In the genomic region with DNA sequence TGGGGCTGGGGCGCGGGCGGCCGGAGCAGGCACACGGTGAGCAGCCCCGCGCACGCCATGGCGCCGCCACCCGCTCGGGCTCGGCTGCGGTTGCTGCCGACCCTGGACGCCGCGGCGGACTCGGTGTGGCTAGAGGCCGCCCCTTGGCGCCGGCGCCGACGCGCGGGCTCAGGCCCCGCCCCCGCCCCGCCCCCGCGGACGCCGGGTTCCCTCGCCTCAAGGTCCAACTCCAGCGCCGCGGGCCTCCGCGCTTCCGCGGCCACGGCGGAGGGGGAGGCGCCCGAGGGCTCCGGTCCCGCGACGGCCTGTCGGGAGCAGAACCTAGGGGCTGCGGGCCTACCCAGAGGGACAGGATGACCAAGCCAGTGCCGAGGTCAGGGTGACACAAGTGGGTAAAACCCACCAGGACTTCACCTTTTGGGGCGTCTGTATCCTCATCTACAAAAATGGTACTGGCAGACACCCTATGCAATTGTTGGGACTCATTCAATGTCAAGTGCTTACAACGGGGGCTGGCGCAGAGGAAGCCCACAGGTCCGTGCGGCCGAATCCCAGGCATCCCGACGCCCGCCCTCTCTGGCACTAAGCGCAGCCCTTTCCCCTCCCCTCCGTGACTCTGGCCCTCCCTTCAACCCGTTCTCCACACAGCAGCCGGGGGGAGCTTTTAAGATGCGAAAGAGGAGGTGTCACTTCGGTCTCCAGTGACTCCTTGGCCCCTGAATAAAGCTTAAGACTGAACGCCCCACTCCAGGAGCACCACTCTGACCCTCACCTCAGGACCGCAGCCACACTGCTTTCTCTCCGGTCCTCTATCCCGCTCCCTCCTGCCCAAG, we compare ENCODE assay signal across 1 cellular context.
TF ChIP-seq lines count a peak whose summit lies in the region.

Gene NECAB3 (minus strand): TSS at position 135 of the 833 bp plus-strand sequence. CDS start 76 bp downstream, at position 59.

TF ChIP-seq in HepG2, 621 proteins besides CTCF, POLR2A, EP300 and RAD21 (continued from another document and continues in another):
- TF ChIP-seq, protein P1, sequence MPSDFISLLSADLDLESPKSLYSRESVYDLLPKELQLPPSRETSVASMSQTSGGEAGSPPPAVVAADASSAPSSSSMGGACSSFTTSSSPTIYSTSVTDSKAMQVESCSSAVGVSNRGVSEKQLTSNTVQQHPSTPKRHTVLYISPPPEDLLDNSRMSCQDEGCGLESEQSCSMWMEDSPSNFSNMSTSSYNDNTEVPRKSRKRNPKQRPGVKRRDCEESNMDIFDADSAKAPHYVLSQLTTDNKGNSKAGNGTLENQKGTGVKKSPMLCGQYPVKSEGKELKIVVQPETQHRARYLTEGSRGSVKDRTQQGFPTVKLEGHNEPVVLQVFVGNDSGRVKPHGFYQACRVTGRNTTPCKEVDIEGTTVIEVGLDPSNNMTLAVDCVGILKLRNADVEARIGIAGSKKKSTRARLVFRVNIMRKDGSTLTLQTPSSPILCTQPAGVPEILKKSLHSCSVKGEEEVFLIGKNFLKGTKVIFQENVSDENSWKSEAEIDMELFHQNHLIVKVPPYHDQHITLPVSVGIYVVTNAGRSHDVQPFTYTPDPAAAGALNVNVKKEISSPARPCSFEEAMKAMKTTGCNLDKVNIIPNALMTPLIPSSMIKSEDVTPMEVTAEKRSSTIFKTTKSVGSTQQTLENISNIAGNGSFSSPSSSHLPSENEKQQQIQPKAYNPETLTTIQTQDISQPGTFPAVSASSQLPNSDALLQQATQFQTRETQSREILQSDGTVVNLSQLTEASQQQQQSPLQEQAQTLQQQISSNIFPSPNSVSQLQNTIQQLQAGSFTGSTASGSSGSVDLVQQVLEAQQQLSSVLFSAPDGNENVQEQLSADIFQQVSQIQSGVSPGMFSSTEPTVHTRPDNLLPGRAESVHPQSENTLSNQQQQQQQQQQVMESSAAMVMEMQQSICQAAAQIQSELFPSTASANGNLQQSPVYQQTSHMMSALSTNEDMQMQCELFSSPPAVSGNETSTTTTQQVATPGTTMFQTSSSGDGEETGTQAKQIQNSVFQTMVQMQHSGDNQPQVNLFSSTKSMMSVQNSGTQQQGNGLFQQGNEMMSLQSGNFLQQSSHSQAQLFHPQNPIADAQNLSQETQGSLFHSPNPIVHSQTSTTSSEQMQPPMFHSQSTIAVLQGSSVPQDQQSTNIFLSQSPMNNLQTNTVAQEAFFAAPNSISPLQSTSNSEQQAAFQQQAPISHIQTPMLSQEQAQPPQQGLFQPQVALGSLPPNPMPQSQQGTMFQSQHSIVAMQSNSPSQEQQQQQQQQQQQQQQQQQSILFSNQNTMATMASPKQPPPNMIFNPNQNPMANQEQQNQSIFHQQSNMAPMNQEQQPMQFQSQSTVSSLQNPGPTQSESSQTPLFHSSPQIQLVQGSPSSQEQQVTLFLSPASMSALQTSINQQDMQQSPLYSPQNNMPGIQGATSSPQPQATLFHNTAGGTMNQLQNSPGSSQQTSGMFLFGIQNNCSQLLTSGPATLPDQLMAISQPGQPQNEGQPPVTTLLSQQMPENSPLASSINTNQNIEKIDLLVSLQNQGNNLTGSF (CRISPR knock-in tag; IDR thresholded peaks at IDR 0.05) = 0 out of 2 replicates have a peak, but pooled peaks have one; percentile 57
- peak; percentile 48; the same call in 1 of the 2 replicates for TF ChIP-seq ZNF12 (CRISPR knock-in tag; IDR thresholded peaks at IDR 0.05)
- peak; percentile 36; the same call in 1 of the 2 replicates for TF ChIP-seq ZNF772 (CRISPR knock-in tag; IDR thresholded peaks at IDR 0.05)
- peak; percentile 70 for TF ChIP-seq PHF21A (CRISPR knock-in tag; IDR thresholded peaks at IDR 0.05)
- no peak for TF ChIP-seq ZMAT5 (CRISPR knock-in tag; IDR thresholded peaks at IDR 0.05; ENCODE audit: borderline replicate concordance, low read depth)
- no peak for TF ChIP-seq ELK4 (CRISPR knock-in tag; IDR thresholded peaks at IDR 0.05; ENCODE audit: borderline replicate concordance)
- TF ChIP-seq ZNF264 (CRISPR knock-in tag; IDR thresholded peaks at IDR 0.05) = peak; percentile 35; the same call in 1 of the 2 replicates
- TF ChIP-seq ZNF562 (CRISPR knock-in tag; IDR thresholded peaks at IDR 0.05; ENCODE audit: borderline replicate concordance) = no peak
- TF ChIP-seq FLYWCH1 (CRISPR knock-in tag; IDR thresholded peaks at IDR 0.05) = no peak
- no peak; the same call in 1 of the 2 replicates for TF ChIP-seq ARHGAP35 (CRISPR knock-in tag; IDR thresholded peaks at IDR 0.05; ENCODE audit: borderline replicate concordance)
- TF ChIP-seq MIER3 (CRISPR knock-in tag; IDR thresholded peaks at IDR 0.05; ENCODE audit: borderline replicate concordance) = peak; percentile 67; the same call in 1 of the 2 replicates
- 0 out of 2 replicates have a peak, but pooled peaks have one; percentile 6 for TF ChIP-seq ARID2 (CRISPR knock-in tag; IDR thresholded peaks at IDR 0.05; ENCODE audit: borderline replicate concordance)
- TF ChIP-seq ZFP62 (CRISPR knock-in tag; IDR thresholded peaks at IDR 0.05) = no peak
- TF ChIP-seq ZNF740 (CRISPR knock-in tag; IDR thresholded peaks at IDR 0.05) = no peak; the same call in 1 of the 2 replicates
- no peak for TF ChIP-seq MTA3 (CRISPR knock-in tag; IDR thresholded peaks at IDR 0.05)
- TF ChIP-seq ATRX (CRISPR knock-in tag; IDR thresholded peaks at IDR 0.05; ENCODE audit: borderline replicate concordance) = peak; percentile 74; the same call in 1 of the 2 replicates
- TF ChIP-seq, protein P2, sequence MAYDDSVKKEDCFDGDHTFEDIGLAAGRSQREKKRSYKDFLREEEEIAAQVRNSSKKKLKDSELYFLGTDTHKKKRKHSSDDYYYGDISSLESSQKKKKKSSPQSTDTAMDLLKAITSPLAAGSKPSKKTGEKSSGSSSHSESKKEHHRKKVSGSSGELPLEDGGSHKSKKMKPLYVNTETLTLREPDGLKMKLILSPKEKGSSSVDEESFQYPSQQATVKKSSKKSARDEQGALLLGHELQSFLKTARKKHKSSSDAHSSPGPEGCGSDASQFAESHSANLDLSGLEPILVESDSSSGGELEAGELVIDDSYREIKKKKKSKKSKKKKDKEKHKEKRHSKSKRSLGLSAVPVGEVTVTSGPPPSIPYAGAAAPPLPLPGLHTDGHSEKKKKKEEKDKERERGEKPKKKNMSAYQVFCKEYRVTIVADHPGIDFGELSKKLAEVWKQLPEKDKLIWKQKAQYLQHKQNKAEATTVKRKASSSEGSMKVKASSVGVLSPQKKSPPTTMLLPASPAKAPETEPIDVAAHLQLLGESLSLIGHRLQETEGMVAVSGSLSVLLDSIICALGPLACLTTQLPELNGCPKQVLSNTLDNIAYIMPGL (CRISPR knock-in tag; IDR thresholded peaks at IDR 0.05; ENCODE audit: borderline replicate concordance in 1 of 2, low read depth in 1 of 2) = peak; percentile 74 to 83; a peak in 2 of 4 replicates
- TF ChIP-seq ZNF441 (CRISPR knock-in tag; IDR thresholded peaks at IDR 0.05; ENCODE audit: borderline replicate concordance) = peak; percentile 91
- no peak; the same call in 1 of the 2 replicates for TF ChIP-seq ZNF674 (CRISPR knock-in tag; IDR thresholded peaks at IDR 0.05; ENCODE audit: low read depth)
- TF ChIP-seq KAT8 (CRISPR knock-in tag; IDR thresholded peaks at IDR 0.05) = peak; percentile 84
- no peak; the same call in 1 of the 2 replicates for TF ChIP-seq NFIC (IDR thresholded peaks at IDR 0.05; ENCODE audit: low read length)
- TF ChIP-seq, protein P3, sequence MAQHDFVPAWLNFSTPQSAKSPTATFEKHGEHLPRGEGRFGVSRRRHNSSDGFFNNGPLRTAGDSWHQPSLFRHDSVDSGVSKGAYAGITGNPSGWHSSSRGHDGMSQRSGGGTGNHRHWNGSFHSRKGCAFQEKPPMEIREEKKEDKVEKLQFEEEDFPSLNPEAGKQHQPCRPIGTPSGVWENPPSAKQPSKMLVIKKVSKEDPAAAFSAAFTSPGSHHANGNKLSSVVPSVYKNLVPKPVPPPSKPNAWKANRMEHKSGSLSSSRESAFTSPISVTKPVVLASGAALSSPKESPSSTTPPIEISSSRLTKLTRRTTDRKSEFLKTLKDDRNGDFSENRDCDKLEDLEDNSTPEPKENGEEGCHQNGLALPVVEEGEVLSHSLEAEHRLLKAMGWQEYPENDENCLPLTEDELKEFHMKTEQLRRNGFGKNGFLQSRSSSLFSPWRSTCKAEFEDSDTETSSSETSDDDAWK (CRISPR knock-in tag; IDR thresholded peaks at IDR 0.05) = no peak
- TF ChIP-seq, protein P4, sequence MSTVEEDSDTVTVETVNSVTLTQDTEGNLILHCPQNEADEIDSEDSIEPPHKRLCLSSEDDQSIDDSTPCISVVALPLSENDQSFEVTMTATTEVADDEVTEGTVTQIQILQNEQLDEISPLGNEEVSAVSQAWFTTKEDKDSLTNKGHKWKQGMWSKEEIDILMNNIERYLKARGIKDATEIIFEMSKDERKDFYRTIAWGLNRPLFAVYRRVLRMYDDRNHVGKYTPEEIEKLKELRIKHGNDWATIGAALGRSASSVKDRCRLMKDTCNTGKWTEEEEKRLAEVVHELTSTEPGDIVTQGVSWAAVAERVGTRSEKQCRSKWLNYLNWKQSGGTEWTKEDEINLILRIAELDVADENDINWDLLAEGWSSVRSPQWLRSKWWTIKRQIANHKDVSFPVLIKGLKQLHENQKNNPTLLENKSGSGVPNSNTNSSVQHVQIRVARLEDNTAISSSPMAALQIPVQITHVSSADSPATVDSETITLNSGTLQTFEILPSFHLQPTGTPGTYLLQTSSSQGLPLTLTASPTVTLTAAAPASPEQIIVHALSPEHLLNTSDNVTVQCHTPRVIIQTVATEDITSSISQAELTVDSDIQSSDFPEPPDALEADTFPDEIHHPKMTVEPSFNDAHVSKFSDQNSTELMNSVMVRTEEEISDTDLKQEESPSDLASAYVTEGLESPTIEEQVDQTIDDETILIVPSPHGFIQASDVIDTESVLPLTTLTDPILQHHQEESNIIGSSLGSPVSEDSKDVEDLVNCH (CRISPR knock-in tag; IDR thresholded peaks at IDR 0.05) = 0 out of 2 replicates have a peak, but pooled peaks have one; percentile 86
- TF ChIP-seq HDAC1 (CRISPR knock-in tag; IDR thresholded peaks at IDR 0.05) = peak; percentile 95
- TF ChIP-seq ZNF224 (CRISPR knock-in tag; IDR thresholded peaks at IDR 0.05) = peak; percentile 94
- peak; percentile 83 for TF ChIP-seq ZSCAN9 (CRISPR knock-in tag; IDR thresholded peaks at IDR 0.05; ENCODE audit: borderline replicate concordance)
- no peak for TF ChIP-seq ZBTB44 (CRISPR knock-in tag; IDR thresholded peaks at IDR 0.05)
- no peak for TF ChIP-seq RFX5 (IDR thresholded peaks at IDR 0.05; ENCODE audit: low read depth, low read length)
- TF ChIP-seq TEAD3 (CRISPR knock-in tag; optimal IDR thresholded peaks at IDR 0.05; ENCODE audit: borderline replicate concordance) = no peak
- peak; percentile 52; the same call in 1 of the 2 replicates for TF ChIP-seq ZBTB33 (CRISPR knock-in tag; IDR thresholded peaks at IDR 0.05)
- no peak for TF ChIP-seq ZNF234 (CRISPR knock-in tag; conservative IDR thresholded peaks at IDR 0.05)
- peak; percentile 87 for TF ChIP-seq TOE1 (CRISPR knock-in tag; IDR thresholded peaks at IDR 0.05)
- TF ChIP-seq ZNF260 (CRISPR knock-in tag; IDR thresholded peaks at IDR 0.05; ENCODE audit: borderline replicate concordance, low read depth) = no peak
- TF ChIP-seq ZNF414 (CRISPR knock-in tag; IDR thresholded peaks at IDR 0.05) = no peak
- peak; percentile 48; the same call in 1 of the 2 replicates for TF ChIP-seq ZNF549 (CRISPR knock-in tag; IDR thresholded peaks at IDR 0.05)
- TF ChIP-seq NFKBIZ (CRISPR knock-in tag; IDR thresholded peaks at IDR 0.05) = no peak; the same call in 1 of the 2 replicates
- TF ChIP-seq STAT5B (CRISPR knock-in tag; IDR thresholded peaks at IDR 0.05) = 0 out of 2 replicates have a peak, but pooled peaks have one; percentile 54
- TF ChIP-seq XRCC5 (optimal IDR thresholded peaks at IDR 0.05; ENCODE audit: low read length) = peak; percentile 42
- no peak for TF ChIP-seq IKZF1 (IDR thresholded peaks at IDR 0.05)
- TF ChIP-seq CEBPB (IDR thresholded peaks at IDR 0.05; ENCODE audit: borderline replicate concordance, low read depth, low read length) = no peak
